ENCODE assay signal across 1 cellular context in genomic region chr2:130963058-130963848, GRCh38.
TF ChIP-seq lines count a peak whose summit lies in the region.

No MANE protein-coding gene starts in this region.

TF ChIP-seq in SK-N-SH treated with all-trans-retinoic acid at 6 μM for 48 hours, 23 proteins besides CTCF, POLR2A, EP300 and RAD21 (continued from another document):
- TF ChIP-seq BACH2 (CRISPR knock-in tag; IDR thresholded peaks at IDR 0.05; ENCODE audit: borderline replicate concordance): no peak
- no peak for TF ChIP-seq ZNF565 (CRISPR knock-in tag; conservative IDR thresholded peaks at IDR 0.05; ENCODE audit: low read depth)
- TF ChIP-seq CSDC2 (CRISPR knock-in tag; IDR thresholded peaks at IDR 0.05): no peak
- no peak for TF ChIP-seq ZNF70 (CRISPR knock-in tag; IDR thresholded peaks at IDR 0.05)
- TF ChIP-seq CREB5 (CRISPR knock-in tag; IDR thresholded peaks at IDR 0.05; ENCODE audit: low read depth): no peak
- TF ChIP-seq ISL1 (CRISPR knock-in tag; IDR thresholded peaks at IDR 0.05): no peak
TF ChIP-seq in SK-N-SH treated with all-trans-retinoic acid at 6 μM for 48 hours: peak in this region for 0.
